In genomic region chr5:56139978-56140562, GRCh38 we compare ENCODE assay signal across 33 cellular contexts.
"Had no signal": no experiment of that assay in that cellular context is flagged by ENCODE, and none has a peak within 500 bp of the region (broad histone marks: within the 10 kb centered on the region; RNA-seq: fewer than 3 reads in every experiment).

No MANE protein-coding gene starts in this region.

- H3K4me3 Mint-ChIP-seq: activated CD4-positive, alpha-beta memory T cell treated with anti-CD3 and anti-CD28 coated beads for 36 hours; activated CD4-positive, alpha-beta T cell treated with anti-CD3 and anti-CD28 coated beads, Interleukin-2, amount 10 ng/mL, durations not matched to agents 24 days and 14 days; activated naive CD4-positive, alpha-beta T cell treated with anti-CD3 and anti-CD28 coated beads for 36 hours; activated naive CD8-positive, alpha-beta T cell treated with anti-CD3 and anti-CD28 coated beads for 36 hours; activated T-helper 1 cell treated with anti-CD3 and anti-CD28 coated beads, Interleukin-12 subunit alpha, Interleukin-12 subunit beta, Interleukin-2, Interleukin-4 antibody, amounts not matched to agents 30 ng/mL and 10 ng/mL and 1 ng/mL, durations not matched to agents 14 hours and 24 hours and 36 hours; naive B cell; stimulated activated effector memory CD8-positive, alpha-beta T cell treated with anti-CD3 and anti-CD28 coated beads, Interleukin-12 subunit alpha, Interleukin-12 subunit beta, amount 100 ng/mL, for 72 hours; T-helper 1 cell treated with Interleukin-12 subunit alpha and Interleukin-12 subunit beta and Interleukin-4 antibody, amounts not matched to agents 30 μg/mL and 1 μg/mL, for 36 hours had no signal

- H3K4me1 ChIP-seq: adrenal gland, colonic mucosa, gastroesophageal sphincter, sigmoid colon, vagina had no signal

- H3K4me1 Mint-ChIP-seq: naive B cell had no signal

- H3K36me3 Mint-ChIP-seq: activated CD4-positive, alpha-beta memory T cell treated with anti-CD3 and anti-CD28 coated beads for 36 hours; activated naive CD8-positive, alpha-beta T cell treated with anti-CD3 and anti-CD28 coated beads for 36 hours; naive B cell; stimulated activated effector memory CD8-positive, alpha-beta T cell treated with anti-CD3 and anti-CD28 coated beads, Interleukin-12 subunit alpha, Interleukin-12 subunit beta, amount 100 ng/mL, for 72 hours had no signal

- H3K27me3 Mint-ChIP-seq: activated CD4-positive, alpha-beta memory T cell treated with anti-CD3 and anti-CD28 coated beads for 36 hours; activated CD4-positive, alpha-beta T cell treated with anti-CD3 and anti-CD28 coated beads, Interleukin-2, amount 10 ng/mL, durations not matched to agents 24 days and 14 days; activated naive CD8-positive, alpha-beta T cell treated with anti-CD3 and anti-CD28 coated beads for 36 hours; naive B cell; progenitor cell of endocrine pancreas had no signal

- H3K27ac Mint-ChIP-seq: activated CD4-positive, alpha-beta memory T cell treated with anti-CD3 and anti-CD28 coated beads for 36 hours; activated CD4-positive, alpha-beta T cell treated with anti-CD3 and anti-CD28 coated beads, Interleukin-2, amount 10 ng/mL, durations not matched to agents 24 days and 14 days; activated naive CD4-positive, alpha-beta T cell treated with anti-CD3 and anti-CD28 coated beads for 36 hours; activated naive CD8-positive, alpha-beta T cell treated with anti-CD3 and anti-CD28 coated beads for 36 hours; activated T-helper 1 cell treated with anti-CD3 and anti-CD28 coated beads, Interleukin-12 subunit alpha, Interleukin-12 subunit beta, Interleukin-2, Interleukin-4 antibody, amounts not matched to agents 30 ng/mL and 10 ng/mL and 1 ng/mL, durations not matched to agents 14 hours and 24 hours and 36 hours; naive B cell; progenitor cell of endocrine pancreas; stimulated activated effector memory CD8-positive, alpha-beta T cell treated with anti-CD3 and anti-CD28 coated beads, Interleukin-12 subunit alpha, Interleukin-12 subunit beta, amount 100 ng/mL, for 72 hours; T-helper 1 cell treated with Interleukin-12 subunit alpha and Interleukin-12 subunit beta and Interleukin-4 antibody, amounts not matched to agents 30 μg/mL and 1 μg/mL, for 36 hours had no signal

- H3K4me3 ChIP-seq: adrenal gland, body of pancreas, colonic mucosa, gastroesophageal sphincter, ovary, sigmoid colon, stomach, thyroid gland, upper lobe of left lung, vagina had no signal

- H3K27ac ChIP-seq: adrenal gland, body of pancreas, colonic mucosa, gastroesophageal sphincter, ovary, sigmoid colon, stomach, thyroid gland, upper lobe of left lung, vagina had no signal

- H3K9me3 Mint-ChIP-seq: activated CD4-positive, alpha-beta memory T cell treated with anti-CD3 and anti-CD28 coated beads for 36 hours; activated CD4-positive, alpha-beta T cell treated with anti-CD3 and anti-CD28 coated beads, Interleukin-2, amount 10 ng/mL, durations not matched to agents 24 days and 14 days; activated naive CD4-positive, alpha-beta T cell treated with anti-CD3 and anti-CD28 coated beads for 36 hours; naive B cell; stimulated activated effector memory CD8-positive, alpha-beta T cell treated with anti-CD3 and anti-CD28 coated beads, Interleukin-12 subunit alpha, Interleukin-12 subunit beta, amount 100 ng/mL, for 72 hours; T-helper 1 cell treated with Interleukin-12 subunit alpha and Interleukin-12 subunit beta and Interleukin-4 antibody, amounts not matched to agents 30 μg/mL and 1 μg/mL, for 36 hours had no signal

- DNase-seq: activated CD4-positive, alpha-beta memory T cell treated with anti-CD3 and anti-CD28 coated beads for 36 hours; activated CD4-positive, alpha-beta T cell treated with anti-CD3 and anti-CD28 coated beads, Interleukin-2, amount 10 ng/mL, durations not matched to agents 24 days and 14 days; activated CD4-positive, CD25-positive, alpha-beta regulatory T cell treated with anti-CD3 and anti-CD28 coated beads, Interleukin-2, amount 50 U/mL, for 72 hours; activated CD8-positive, alpha-beta memory T cell treated with anti-CD3 and anti-CD28 coated beads, Interleukin-2, amount 50 U/mL, for 4 hours; activated effector memory CD4-positive, alpha-beta T cell treated with anti-CD3 and anti-CD28 coated beads, Interleukin-2, amount 50 U/mL, for 16 hours; activated naive CD4-positive, alpha-beta T cell treated with anti-CD3 and anti-CD28 coated beads for 36 hours; activated naive CD8-positive, alpha-beta T cell treated with anti-CD3 and anti-CD28 coated beads for 36 hours; activated T-cell treated with anti-CD3 and anti-CD28 coated beads, Interleukin-2, amount 50 U/mL, for 1 hour; adrenal gland; aorta; body of pancreas; cerebellar nuclear complex; colonic mucosa; head of caudate nucleus; hippocampal formation; left cardiac atrium; left ventricle myocardium superior; mammary epithelial cell; naive B cell; ovary; sigmoid colon; small intestine; stimulated activated CD4-positive, alpha-beta T cell treated with anti-CD3 and anti-CD28 coated beads, Interleukin-4, amount 100 ng/mL, for 24 hours; stomach; T1000; thyroid gland; upper lobe of left lung had no signal

- H3K36me3 ChIP-seq: adrenal gland, colonic mucosa, gastroesophageal sphincter, ovary, sigmoid colon, stomach, thyroid gland, upper lobe of left lung, vagina had no signal

- H3K9me3 ChIP-seq: adrenal gland, body of pancreas, colonic mucosa, gastroesophageal sphincter, ovary, sigmoid colon, stomach, thyroid gland, upper lobe of left lung, vagina had no signal

- H3K27me3 ChIP-seq: adrenal gland, body of pancreas, colonic mucosa, gastroesophageal sphincter, ovary, sigmoid colon, stomach, thyroid gland, upper lobe of left lung, vagina had no signal
